Comparison of ENCODE assay signal across 7 cellular contexts in the genomic region with DNA sequence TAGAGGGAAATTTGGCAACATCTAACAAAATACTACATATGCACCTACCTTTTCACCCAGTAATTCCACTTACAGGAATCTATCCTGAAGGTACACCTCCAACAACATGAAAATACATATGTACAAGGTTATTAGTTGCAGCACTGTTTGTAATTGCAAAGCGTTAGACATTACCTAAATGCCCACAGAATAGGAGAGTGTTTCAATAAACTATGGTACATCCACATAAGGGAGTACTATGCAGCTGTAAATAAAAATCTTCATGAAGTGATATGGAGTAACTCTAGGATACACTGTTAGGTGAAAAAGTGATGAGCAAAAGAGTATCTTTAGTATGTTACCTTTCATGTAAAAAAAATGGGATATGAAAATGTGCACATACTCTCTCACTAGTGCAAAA.
"Had no signal": no experiment of that assay in that cellular context is flagged by ENCODE, and none has a peak within 500 bp of the region (broad histone marks: within the 10 kb centered on the region; RNA-seq: fewer than 3 reads in every experiment).

No MANE protein-coding gene starts in this region.

- H3K4me3 ChIP-seq: GM12878 had no signal

- ATAC-seq: GM12878 had no signal

- DNase-seq: GDM1, GF-D8 had no signal

- FAIRE-seq: G401.6, GM12878, GM12891, GM12892, GM18507 had no signal
